In genomic region chr17:33739714-33740113, GRCh38 we compare ENCODE assay signal across 29 cellular contexts.
"Had no signal": no experiment of that assay in that cellular context is flagged by ENCODE, and none has a peak within 500 bp of the region (broad histone marks: within the 10 kb centered on the region; RNA-seq: fewer than 3 reads in every experiment).

No MANE protein-coding gene starts in this region.

- H3K9me3 Mint-ChIP-seq: activated B cell treated with CpG ODN at 0.5 μM for 24 hours; activated naive CD4-positive, alpha-beta T cell treated with anti-CD3 and anti-CD28 coated beads, Interleukin-2, amount 10 ng/mL, durations not matched to agents 7 days and 5 days; activated naive CD4-positive, alpha-beta T cell treated with anti-CD3 and anti-CD28 coated beads, Interleukin-2, amount 50 U/mL, for 72 hours; activated naive CD8-positive, alpha-beta T cell treated with anti-CD3 and anti-CD28 coated beads, Interleukin-2, amount 10 ng/mL, durations not matched to agents 7 days and 5 days; activated T-cell treated with anti-CD3 and anti-CD28 coated beads, Interleukin-2, amount 50 U/mL, for 24 hours; activated T-cell treated with anti-CD3 and anti-CD28 coated beads, Interleukin-2, amount 50 U/mL, for 72 hours; endodermal cell; T-helper 2 cell treated with Interferon-gamma antibody and Interleukin-4, amounts not matched to agents 5 μg/mL and 100 μg/mL, for 36 hours had no signal

- H3K36me3 ChIP-seq: colonic mucosa, esophagus muscularis mucosa, gastrocnemius medialis, heart left ventricle, WERI-Rb-1 had no signal

- H3K27me3 ChIP-seq: colonic mucosa had no signal

- H3K4me1 Mint-ChIP-seq: activated B cell treated with CpG ODN at 0.5 μM for 24 hours; activated naive CD4-positive, alpha-beta T cell treated with anti-CD3 and anti-CD28 coated beads, Interleukin-2, amount 10 ng/mL, durations not matched to agents 7 days and 5 days; activated naive CD8-positive, alpha-beta T cell treated with anti-CD3 and anti-CD28 coated beads, Interleukin-2, amount 10 ng/mL, durations not matched to agents 7 days and 5 days; T-helper 17 cell had no signal

- H3K27me3 Mint-ChIP-seq: activated naive CD4-positive, alpha-beta T cell treated with anti-CD3 and anti-CD28 coated beads, Interleukin-2, amount 10 ng/mL, durations not matched to agents 7 days and 5 days had no signal

- H3K4me3 Mint-ChIP-seq: activated B cell treated with CpG ODN at 0.5 μM for 24 hours; activated naive CD4-positive, alpha-beta T cell treated with anti-CD3 and anti-CD28 coated beads, Interleukin-2, amount 10 ng/mL, durations not matched to agents 7 days and 5 days; activated naive CD8-positive, alpha-beta T cell treated with anti-CD3 and anti-CD28 coated beads, Interleukin-2, amount 10 ng/mL, durations not matched to agents 7 days and 5 days; activated T-cell treated with anti-CD3 and anti-CD28 coated beads, Interleukin-2, amount 50 U/mL, for 24 hours; activated T-cell treated with anti-CD3 and anti-CD28 coated beads, Interleukin-2, amount 50 U/mL, for 72 hours; endodermal cell; T-helper 17 cell; T-helper 2 cell treated with Interferon-gamma antibody and Interleukin-4, amounts not matched to agents 5 μg/mL and 100 μg/mL, for 36 hours had no signal

- H3K4me3 ChIP-seq: colonic mucosa, esophagus muscularis mucosa, gastrocnemius medialis, heart left ventricle had no signal

- H3K36me3 Mint-ChIP-seq: activated naive CD4-positive, alpha-beta T cell treated with anti-CD3 and anti-CD28 coated beads, Interleukin-2, amount 10 ng/mL, durations not matched to agents 7 days and 5 days; activated naive CD4-positive, alpha-beta T cell treated with anti-CD3 and anti-CD28 coated beads, Interleukin-2, amount 50 U/mL, for 72 hours; activated naive CD8-positive, alpha-beta T cell treated with anti-CD3 and anti-CD28 coated beads, Interleukin-2, amount 10 ng/mL, durations not matched to agents 7 days and 5 days had no signal

- H3K27ac ChIP-seq: colonic mucosa, esophagus muscularis mucosa, foreskin keratinocyte, gastrocnemius medialis, heart left ventricle, WERI-Rb-1 had no signal

- ATAC-seq: activated CD4-positive, CD25-positive, alpha-beta regulatory T cell treated with anti-CD3 and anti-CD28 coated beads, Interleukin-2, amount 50 U/mL, for 24 hours; activated naive CD4-positive, alpha-beta T cell treated with anti-CD3 and anti-CD28 coated beads, Interleukin-2, amount 50 U/mL, for 72 hours; activated T-cell treated with anti-CD3 and anti-CD28 coated beads, Interleukin-2, amount 50 U/mL, for 72 hours; foreskin keratinocyte; gastrocnemius medialis; heart left ventricle; T-helper 17 cell had no signal

- H3K4me1 ChIP-seq: colonic mucosa, esophagus muscularis mucosa, foreskin keratinocyte, gastrocnemius medialis, heart left ventricle had no signal

- DNase-seq: activated B cell treated with CpG ODN at 0.5 μM for 24 hours; activated CD4-positive, alpha-beta T cell treated with anti-CD3 and anti-CD28 coated beads for 48 hours; activated CD4-positive, alpha-beta T cell treated with anti-CD3 and anti-CD28 coated beads, Interleukin-2, amount 50 U/mL, for 1 hour; activated CD4-positive, alpha-beta T cell treated with anti-CD3 and anti-CD28 coated beads, Interleukin-2, amount 50 U/mL, for 48 hours; activated CD8-positive, alpha-beta memory T cell treated with anti-CD3 and anti-CD28 coated beads, Interleukin-2, amount 50 U/mL, for 48 hours; activated gamma-delta T cell; activated naive CD4-positive, alpha-beta T cell; activated naive CD4-positive, alpha-beta T cell treated with anti-CD3 and anti-CD28 coated beads, Interleukin-2, amount 10 ng/mL, durations not matched to agents 7 days and 5 days; activated naive CD8-positive, alpha-beta T cell treated with anti-CD3 and anti-CD28 coated beads, Interleukin-2, amount 10 ng/mL, durations not matched to agents 7 days and 5 days; activated T-cell treated with anti-CD3 and anti-CD28 coated beads for 4 hours; activated T-cell treated with anti-CD3 and anti-CD28 coated beads, Interleukin-2, amount 50 U/mL, for 24 hours; activated T-cell treated with anti-CD3 and anti-CD28 coated beads, Interleukin-2, amount 50 U/mL, for 72 hours; caudate nucleus; colonic mucosa; effector CD8-positive, alpha-beta T cell; erythroblast; foreskin keratinocyte; gastrocnemius medialis; glutamatergic neuron; heart left ventricle; T-helper 1 cell; T-helper 17 cell; T1000; WERI-Rb-1 had no signal

- H3K9me3 ChIP-seq: colonic mucosa, esophagus muscularis mucosa, gastrocnemius medialis had no signal

- H3K27ac Mint-ChIP-seq: activated B cell treated with CpG ODN at 0.5 μM for 24 hours; activated naive CD4-positive, alpha-beta T cell treated with anti-CD3 and anti-CD28 coated beads, Interleukin-2, amount 10 ng/mL, durations not matched to agents 7 days and 5 days; activated naive CD4-positive, alpha-beta T cell treated with anti-CD3 and anti-CD28 coated beads, Interleukin-2, amount 50 U/mL, for 72 hours; activated naive CD8-positive, alpha-beta T cell treated with anti-CD3 and anti-CD28 coated beads, Interleukin-2, amount 10 ng/mL, durations not matched to agents 7 days and 5 days; activated T-cell treated with anti-CD3 and anti-CD28 coated beads, Interleukin-2, amount 50 U/mL, for 24 hours; activated T-cell treated with anti-CD3 and anti-CD28 coated beads, Interleukin-2, amount 50 U/mL, for 72 hours; endodermal cell; T-helper 17 cell; T-helper 2 cell treated with Interferon-gamma antibody and Interleukin-4, amounts not matched to agents 5 μg/mL and 100 μg/mL, for 36 hours had no signal
